Comparison of ENCODE assay signal across 1 cellular context in genomic region chr15:101466188-101466587, GRCh38.
A peak's percentile ranks its signal among the peaks of the same experiment; 100 is the strongest.
TF ChIP-seq lines count a peak whose summit lies in the region.

No MANE protein-coding gene starts in this region.

TF ChIP-seq in HEK293, 187 proteins besides CTCF, POLR2A, EP300 and RAD21 (continued from another document and continues in another):
- TF ChIP-seq PRDM10 (tag by site-specific recombination; IDR thresholded peaks at IDR 0.05): no peak
- TF ChIP-seq ZNF274 (IDR thresholded peaks at IDR 0.05; ENCODE audit: low read length): no peak
- no peak for TF ChIP-seq ZNF274 (tag by site-specific recombination; IDR thresholded peaks at IDR 0.05; ENCODE audit: borderline replicate concordance)
- no peak for TF ChIP-seq PRDM2 (tag by site-specific recombination; IDR thresholded peaks at IDR 0.05; ENCODE audit: borderline replicate concordance)
- peak; percentile 100 for TF ChIP-seq ZNF184 (tag by site-specific recombination; IDR thresholded peaks at IDR 0.05)
- TF ChIP-seq ATF2 (tag by site-specific recombination; IDR thresholded peaks at IDR 0.05; ENCODE audit: low read depth): no peak
- TF ChIP-seq ZNF426 (tag by site-specific recombination; IDR thresholded peaks at IDR 0.05): no peak
- no peak for TF ChIP-seq TSHZ1 (tag by site-specific recombination; IDR thresholded peaks at IDR 0.05; ENCODE audit: borderline replicate concordance)
- no peak for TF ChIP-seq ZNF747 (tag by site-specific recombination; IDR thresholded peaks at IDR 0.05)
- peak; percentile 74; the same call in 1 of the 2 replicates for TF ChIP-seq ZFP69B (tag by site-specific recombination; IDR thresholded peaks at IDR 0.05)
- TF ChIP-seq PATZ1 (tag by site-specific recombination; IDR thresholded peaks at IDR 0.05): no peak
- TF ChIP-seq ZNF398 (tag by site-specific recombination; IDR thresholded peaks at IDR 0.05): no peak
- no peak for TF ChIP-seq ZNF623 (tag by site-specific recombination; IDR thresholded peaks at IDR 0.05)
- no peak for TF ChIP-seq ZNF530 (tag by site-specific recombination; IDR thresholded peaks at IDR 0.05; ENCODE audit: low read depth)
- no peak for TF ChIP-seq ZNF639 (tag by site-specific recombination; IDR thresholded peaks at IDR 0.05)
- no peak for TF ChIP-seq ZNF701 (tag by site-specific recombination; IDR thresholded peaks at IDR 0.05)
- no peak for TF ChIP-seq GFI1B (tag by site-specific recombination; IDR thresholded peaks at IDR 0.05)
- TF ChIP-seq ZBTB6 (tag by site-specific recombination; IDR thresholded peaks at IDR 0.05): no peak
- TF ChIP-seq GLI2 (tag by site-specific recombination; IDR thresholded peaks at IDR 0.05; ENCODE audit: borderline replicate concordance, low read depth): no peak
- no peak for TF ChIP-seq ZNF341 (tag by site-specific recombination; IDR thresholded peaks at IDR 0.05; ENCODE audit: low read depth)
- TF ChIP-seq ZNF571 (tag by site-specific recombination; IDR thresholded peaks at IDR 0.05): no peak
- TF ChIP-seq ZNF692 (tag by site-specific recombination; IDR thresholded peaks at IDR 0.05): peak; percentile 65
- TF ChIP-seq ZNF549 (tag by site-specific recombination; IDR thresholded peaks at IDR 0.05): no peak
- TF ChIP-seq ZNF146 (tag by site-specific recombination; IDR thresholded peaks at IDR 0.05): no peak
- TF ChIP-seq ZNF394 (tag by site-specific recombination; IDR thresholded peaks at IDR 0.05; ENCODE audit: borderline replicate concordance): no peak
- 0 out of 2 replicates have a peak, but pooled peaks have one; percentile 17 for TF ChIP-seq KLF17 (tag by site-specific recombination; IDR thresholded peaks at IDR 0.05)
- no peak for TF ChIP-seq ZBTB20 (tag by site-specific recombination; IDR thresholded peaks at IDR 0.05)
- no peak for TF ChIP-seq ZNF24 (tag by site-specific recombination; IDR thresholded peaks at IDR 0.05)
